Comparison of ENCODE assay signal across 8 cellular contexts in the genomic region with DNA sequence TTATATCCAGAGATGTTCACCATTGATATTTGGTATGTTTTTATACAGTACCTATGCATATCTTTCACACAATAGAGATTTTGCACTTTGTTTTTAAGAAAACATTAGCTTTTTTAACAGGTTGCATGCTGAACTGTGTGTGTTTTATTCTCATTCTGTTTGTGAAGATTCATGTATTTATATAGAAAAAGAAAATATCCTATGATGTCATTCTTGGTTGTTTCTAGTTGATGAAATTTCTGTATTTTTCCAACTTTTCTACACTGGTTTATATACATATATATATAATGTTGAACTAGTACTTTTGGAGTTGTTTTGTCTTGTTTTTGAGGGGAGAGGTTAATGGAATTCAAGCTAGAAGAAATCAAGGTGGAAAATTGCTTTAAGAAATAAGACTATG.
"Had no signal": no experiment of that assay in that cellular context is flagged by ENCODE, and none has a peak within 500 bp of the region (broad histone marks: within the 10 kb centered on the region; RNA-seq: fewer than 3 reads in every experiment).

No MANE protein-coding gene starts in this region.

- H3K4me3 ChIP-seq: GM12878 had no signal

- FAIRE-seq: G401.6, GM12878, GM12891, GM12892, GM18507, GM19239 had no signal

- DNase-seq: GDM1, GF-D8 had no signal

- ATAC-seq: GM12878 had no signal
